In the genomic region with DNA sequence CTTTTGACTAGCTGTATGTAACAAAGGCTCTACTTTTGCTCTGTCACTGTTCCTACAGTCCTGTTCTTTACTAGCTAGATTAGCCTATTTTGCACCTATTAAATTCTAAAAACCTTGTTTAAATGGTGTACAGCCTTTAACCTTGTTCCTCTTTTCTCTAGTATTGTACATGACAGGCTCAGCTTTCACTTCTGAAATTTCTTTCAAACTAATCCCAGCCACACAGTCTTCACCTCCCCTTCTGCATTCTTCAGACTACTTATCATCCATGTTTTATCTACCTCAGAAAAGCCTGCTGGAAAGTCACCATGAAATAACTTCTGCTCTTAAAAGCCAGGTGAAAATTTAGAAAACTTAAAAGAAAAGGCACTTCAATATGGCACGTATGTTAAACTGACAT, we compare ENCODE assay signal across 28 cellular contexts.
DNase-seq lines count a peak whose midpoint lies in the region; ATAC-seq and TF ChIP-seq lines count a peak whose summit lies in the region.
"Had no signal": no experiment of that assay in that cellular context is flagged by ENCODE, and none has a peak within 500 bp of the region (broad histone marks: within the 10 kb centered on the region; RNA-seq: fewer than 3 reads in every experiment).

No MANE protein-coding gene starts in this region.

- H3F3A ChIP-seq in neural cell (ENCODE audit: insufficient read depth, low read length, poor library complexity, severe bottlenecking): no peaks in the 10 kb centered on the region

- H4K91ac ChIP-seq in IMR-90 (ENCODE audit: insufficient read depth, low read depth, low read length): no peak overlapping the region

- H4K20me1 ChIP-seq in IMR-90 (ENCODE audit: insufficient read depth, low read length) (no peaks in the 10 kb centered on the region), neural cell (ENCODE audit: insufficient read depth) (no peaks in the 10 kb centered on the region)

- dilution Hi-C loops in IMR-90 (cut with HindIII; ENCODE audit: low sequenced_read_pairs, unreplicated experiment): no loop called here

- no peak overlapping the region; the same call in 1 of the 2 replicates for H3K14ac ChIP-seq in IMR-90 (replicated peaks; ENCODE audit: low read depth, low read length)

- whole genome bisulfite sequencing in IMR-90 (ENCODE audit: extremely low coverage in 2 of 2, insufficient read length in 1 of 2), 2 experiments: no CpG with 5 or more reads among the region's 1 CpG

- H3K4me1 Mint-ChIP-seq in naive thymus-derived CD4-positive, alpha-beta T cell: peaks cover 0 to 25% (median 0%) of the 10 kb centered on the region in 7 donors

- TF ChIP-seq RAD21 in IMR-90 (IDR thresholded peaks at IDR 0.05; ENCODE audit: low read length): no peak
- TF ChIP-seq RAD21 in neural cell (conservative IDR thresholded peaks at IDR 0.05): no peak

- in situ Hi-C loops in IMR-90 (cut with MboI; ENCODE audit: low sequenced_read_pairs): no loop called here

- no peak overlapping the region for H2BK5ac ChIP-seq in IMR-90 (ENCODE audit: low read depth, low read length, poor library complexity, severe bottlenecking)

- peaks cover 0 to 12% (median 0%) of the 10 kb centered on the region in 11 donors for H3K9me3 Mint-ChIP-seq in naive thymus-derived CD4-positive, alpha-beta T cell
- H3K9me3 Mint-ChIP-seq: activated naive CD4-positive, alpha-beta T cell treated with anti-CD3 and anti-CD28 coated beads, Interleukin-2, amount 50 U/mL, for 24 hours; CD4-positive, alpha-beta T cell had no signal

- H3K27ac ChIP-seq in IMR-90 (ENCODE audit: insufficient read depth, low read length): no peak overlapping the region
- H3K27ac ChIP-seq in neural cell (ENCODE audit: low read length): no peak overlapping the region
- H3K27ac ChIP-seq in naive thymus-derived CD4-positive, alpha-beta T cell (ENCODE audit: low read depth, low read length): no peak overlapping the region
- H3K27ac ChIP-seq: ascending aorta, GM23248, Peyer's patch, SJSA1, spleen, tibial artery had no signal

- H2AK9ac ChIP-seq in IMR-90 (replicated peaks; ENCODE audit: low read depth, low read length, poor library complexity): no peak overlapping the region

- H3K23ac ChIP-seq in IMR-90 (ENCODE audit: low read depth, low read length): peak overlapping the region; percentile 23; the same call in 1 of the 2 replicates

- H3K9ac ChIP-seq in IMR-90 (ENCODE audit: low read depth, low read length): no peak overlapping the region
- no peak overlapping the region for H3K9ac ChIP-seq in neural cell (ENCODE audit: low read length)
- H3K9ac ChIP-seq: GM23248 had no signal

- no peaks in the 10 kb centered on the region for H3K27me3 ChIP-seq in IMR-90 (ENCODE audit: control insufficient read depth, insufficient read depth, low read length)
- H3K27me3 ChIP-seq in neural cell (ENCODE audit: insufficient read depth, low read depth, low read length): no peaks in the 10 kb centered on the region
- no peaks in the 10 kb centered on the region for H3K27me3 ChIP-seq in naive thymus-derived CD4-positive, alpha-beta T cell (ENCODE audit: control insufficient read depth in 2 of 2, insufficient read depth in 2 of 2, low read length in 2 of 2)
- H3K27me3 ChIP-seq: ascending aorta, Peyer's patch, SJSA1, spleen, tibial artery had no signal

- DNase-seq in IMR-90 (peak; percentile 31), amniotic epithelial cell (ENCODE audit: low read depth) (peak; percentile 29), head of caudate nucleus (no peak)
- DNase-seq in naive thymus-derived CD4-positive, alpha-beta T cell: no peak
- DNase-seq: activated CD4-positive, alpha-beta T cell treated with anti-CD3 and anti-CD28 coated beads for 48 hours; activated CD8-positive, alpha-beta memory T cell treated with anti-CD3 and anti-CD28 coated beads, Interleukin-2, amount 10 ng/mL, durations not matched to agents 7 days and 5 days; CD4-positive, alpha-beta T cell; GM23248; KBM-7; NCI-H1048; NCI-H187 treated with DMSO at 0.1 percent for 48 hours; NCI-H2227 treated with DMSO at 0.1 percent for 48 hours; NCI-H774; occipital lobe; Peyer's patch; spleen; stimulated activated CD4-positive, alpha-beta T cell treated with anti-CD3 and anti-CD28 coated beads, Interleukin-4, amount 100 ng/mL, for 24 hours; stimulated activated naive CD8-positive, alpha-beta T cell treated with anti-CD3 and anti-CD28 coated beads, Interleukin-15, Interleukin-2, amounts not matched to agents 100 U/mL and 50 U/mL, for 24 hours; T-helper 17 cell; tibial artery had no signal

- TF ChIP-seq CTCF in IMR-90 (conservative IDR thresholded peaks at IDR 0.05; ENCODE audit: low read depth, low read length): no peak
- no peak for TF ChIP-seq CTCF in neural cell (IDR thresholded peaks at IDR 0.05; ENCODE audit: poor library complexity, severe bottlenecking)

- no peak overlapping the region for H4K8ac ChIP-seq in IMR-90 (ENCODE audit: low read depth in 2 of 2, low read length in 2 of 2)

- no peak overlapping the region for H2BK20ac ChIP-seq in IMR-90 (ENCODE audit: low read depth, low read length)

- H3K56ac ChIP-seq in IMR-90 (ENCODE audit: extremely low read depth, insufficient read depth, low read length): no peak overlapping the region

- no peak overlapping the region for H4K5ac ChIP-seq in IMR-90 (ENCODE audit: low read depth, low read length)

- H2AK5ac ChIP-seq in IMR-90 (ENCODE audit: low read depth, low read length): no peak overlapping the region

- POLR2A ChIA-PET in IMR-90 (lab: Charles Lee; ENCODE audit: unreplicated experiment): no interaction called here
- POLR2A ChIA-PET in naive thymus-derived CD4-positive, alpha-beta T cell (lab: Charles Lee): no interaction called here

- no TSS peak for BruUV-seq in IMR-90 (replicated peaks; lab: Mats Ljungman, UMichigan)

- H3K9me3 ChIP-seq in IMR-90 (ENCODE audit: control insufficient read depth, insufficient read depth, low read length): no peaks in the 10 kb centered on the region
- no peaks in the 10 kb centered on the region for H3K9me3 ChIP-seq in neural cell (ENCODE audit: low read length)
- no peaks in the 10 kb centered on the region for H3K9me3 ChIP-seq in naive thymus-derived CD4-positive, alpha-beta T cell (ENCODE audit: control insufficient read depth in 2 of 3, low read length in 3 of 3)
- H3K9me3 ChIP-seq: ascending aorta, Peyer's patch, SJSA1, spleen, tibial artery had no signal

- no peak for TF ChIP-seq EP300 in neural cell (conservative IDR thresholded peaks at IDR 0.05; ENCODE audit: poor library complexity, severe bottlenecking)

- no peak overlapping the region for H3K4ac ChIP-seq in IMR-90 (ENCODE audit: low read depth, low read length)

- H3K4me2 ChIP-seq in IMR-90 (ENCODE audit: low read depth, low read length) (no peak overlapping the region), neural cell (ENCODE audit: low read length) (no peak overlapping the region)

- no peaks in the 10 kb centered on the region for H3K27me3 Mint-ChIP-seq in naive thymus-derived CD4-positive, alpha-beta T cell
- H3K27me3 Mint-ChIP-seq: activated CD8-positive, alpha-beta memory T cell treated with anti-CD3 and anti-CD28 coated beads, Interleukin-2, amount 10 ng/mL, durations not matched to agents 7 days and 5 days; activated naive CD4-positive, alpha-beta T cell treated with anti-CD3 and anti-CD28 coated beads, Interleukin-2, amount 50 U/mL, for 24 hours; CD4-positive, alpha-beta T cell; T-helper 17 cell had no signal

- intact Hi-C loops in IMR-90 (cut with micrococcal nuclease): loop anchor here (5.0 kb wide), 1 partner anchor 143 kb away; no protein-coding TSS in a partner anchor
- intact Hi-C loops in head of caudate nucleus (cut with DNase I): no loop called here
- intact Hi-C loops in naive thymus-derived CD4-positive, alpha-beta T cell (cut with micrococcal nuclease): no loop called here

- H3K4me3 ChIP-seq in IMR-90 (ENCODE audit: insufficient read depth, low read depth, low read length): no peak overlapping the region
- H3K4me3 ChIP-seq in neural cell (ENCODE audit: low read length): no peak overlapping the region
- no peak overlapping the region for H3K4me3 ChIP-seq in naive thymus-derived CD4-positive, alpha-beta T cell (ENCODE audit: low read length)
- H3K4me3 ChIP-seq: ascending aorta, GM23248, Peyer's patch, SJSA1, spleen, tibial artery had no signal

- no peak overlapping the region for H3K27ac Mint-ChIP-seq in naive thymus-derived CD4-positive, alpha-beta T cell
- H3K27ac Mint-ChIP-seq: activated CD8-positive, alpha-beta memory T cell treated with anti-CD3 and anti-CD28 coated beads, Interleukin-2, amount 10 ng/mL, durations not matched to agents 7 days and 5 days; activated naive CD4-positive, alpha-beta T cell treated with anti-CD3 and anti-CD28 coated beads, Interleukin-2, amount 50 U/mL, for 24 hours; activated T-helper 1 cell treated with anti-CD3 and anti-CD28 coated beads, Interleukin-12 subunit alpha, Interleukin-12 subunit beta, Interleukin-2, Interleukin-4 antibody, amounts not matched to agents 30 ng/mL and 10 ng/mL and 1 ng/mL, durations not matched to agents 14 hours and 24 hours and 36 hours; CD4-positive, alpha-beta T cell; T-helper 17 cell had no signal

- H3K4me1 ChIP-seq in IMR-90 (ENCODE audit: control insufficient read depth, insufficient read depth, low read length): no peaks in the 10 kb centered on the region; the same call in 1 of the 2 replicates
- no peaks in the 10 kb centered on the region for H3K4me1 ChIP-seq in naive thymus-derived CD4-positive, alpha-beta T cell (ENCODE audit: control insufficient read depth in 2 of 2, insufficient read depth in 2 of 2, low read length in 2 of 2)
- H3K4me1 ChIP-seq: ascending aorta, Peyer's patch, SJSA1, spleen, tibial artery had no signal

- H3K79me2 ChIP-seq in neural cell (replicated peaks; ENCODE audit: insufficient read depth, low read length): no peaks in the 10 kb centered on the region

- peaks cover 2% of the 10 kb centered on the region; the same call in 1 of the 2 replicates for H3K9me1 ChIP-seq in IMR-90 (ENCODE audit: insufficient read depth, low read length)

- no peak overlapping the region for H3K4me3 Mint-ChIP-seq in naive thymus-derived CD4-positive, alpha-beta T cell
- H3K4me3 Mint-ChIP-seq: activated CD8-positive, alpha-beta memory T cell treated with anti-CD3 and anti-CD28 coated beads, Interleukin-2, amount 10 ng/mL, durations not matched to agents 7 days and 5 days; activated naive CD4-positive, alpha-beta T cell treated with anti-CD3 and anti-CD28 coated beads, Interleukin-2, amount 50 U/mL, for 24 hours; activated T-helper 1 cell treated with anti-CD3 and anti-CD28 coated beads, Interleukin-12 subunit alpha, Interleukin-12 subunit beta, Interleukin-2, Interleukin-4 antibody, amounts not matched to agents 30 ng/mL and 10 ng/mL and 1 ng/mL, durations not matched to agents 14 hours and 24 hours and 36 hours; CD4-positive, alpha-beta T cell; T-helper 17 cell had no signal

- no peak overlapping the region for H2BK15ac ChIP-seq in IMR-90 (ENCODE audit: low read depth, low read length)

- H3K36me3 ChIP-seq in IMR-90 (ENCODE audit: control insufficient read depth, insufficient read depth, low read length) (peaks cover 31% of the 10 kb centered on the region), neural cell (ENCODE audit: insufficient read depth, low read length) (no peaks in the 10 kb centered on the region)
- no peaks in the 10 kb centered on the region for H3K36me3 ChIP-seq in naive thymus-derived CD4-positive, alpha-beta T cell (ENCODE audit: control insufficient read depth in 2 of 3, insufficient read depth in 3 of 3, low read length in 3 of 3)

- ATAC-seq in GM19035 (IDR thresholded peaks at IDR 0.05; ENCODE audit: unreplicated experiment): peak; percentile 45
- ATAC-seq in IMR-90 (ENCODE audit: low read depth): peak; percentile 25; the same call in 1 of the 2 replicates
- no peak for ATAC-seq in GM18502 (IDR thresholded peaks at IDR 0.05; ENCODE audit: poor library complexity, unreplicated experiment)
- no peak for ATAC-seq in naive thymus-derived CD4-positive, alpha-beta T cell
- ATAC-seq in GM21529 (IDR thresholded peaks at IDR 0.05; ENCODE audit: unreplicated experiment): no peak
- ATAC-seq: activated CD8-positive, alpha-beta memory T cell treated with anti-CD3 and anti-CD28 coated beads, Interleukin-2, amount 10 ng/mL, durations not matched to agents 7 days and 5 days; stimulated activated naive CD8-positive, alpha-beta T cell treated with anti-CD3 and anti-CD28 coated beads, Interleukin-15, Interleukin-2, amounts not matched to agents 100 U/mL and 50 U/mL, for 24 hours; T-helper 17 cell had no signal

- H2BK120ac ChIP-seq in IMR-90 (ENCODE audit: low read depth, low read length): no peak overlapping the region

- CTCF ChIA-PET in IMR-90 (lab: Yijun Ruan, JAX): interaction anchor here (1.3 kb wide), 2 partner anchors 10 to 56 kb away, joined by 3 read pairs; no protein-coding TSS in a partner anchor
- CTCF ChIA-PET in naive thymus-derived CD4-positive, alpha-beta T cell (lab: Charles Lee): no interaction called here

- no peaks in the 10 kb centered on the region for H3K9me2 ChIP-seq in neural cell (ENCODE audit: insufficient read depth, low read length)

- H3K36me3 Mint-ChIP-seq in naive thymus-derived CD4-positive, alpha-beta T cell: peaks cover 0 to 20% (median 0%) of the 10 kb centered on the region in 5 donors
- H3K36me3 Mint-ChIP-seq: activated naive CD4-positive, alpha-beta T cell treated with anti-CD3 and anti-CD28 coated beads, Interleukin-2, amount 50 U/mL, for 24 hours had no signal

- TF ChIP-seq POLR2A in IMR-90 (IDR thresholded peaks at IDR 0.05; ENCODE audit: low read depth, low read length): no peak

- H3K18ac ChIP-seq in IMR-90 (ENCODE audit: low read depth, low read length): no peak overlapping the region; the same call in 1 of the 2 replicates

- H2AFZ ChIP-seq in IMR-90 (replicated peaks; ENCODE audit: low read length, poor library complexity) (no peak overlapping the region), neural cell (ENCODE audit: low read depth, low read length) (peak overlapping the region; percentile 1)
- H2AFZ ChIP-seq: GM23248 had no signal

- peaks cover 22 to 30% of the 10 kb centered on the region in 2 experiments for H3K79me1 ChIP-seq in IMR-90 (ENCODE audit: low read depth in 1 of 2, low read length in 2 of 2)

Comparison
In these comparisons a context has a peak if more than half of its experiments do, and no peak if none do; other contexts are left out.
1. ATAC-seq: peak in GM19035 (single experiment) and IMR-90 (single experiment); none in GM18502 (single experiment), naive thymus-derived CD4-positive, alpha-beta T cell (single experiment) and GM21529 (single experiment).
2. DNase-seq: peak in IMR-90 (single experiment) and amniotic epithelial cell (single experiment); none in head of caudate nucleus (0 of 42) and naive thymus-derived CD4-positive, alpha-beta T cell (0 of 9).